In the genomic region with DNA sequence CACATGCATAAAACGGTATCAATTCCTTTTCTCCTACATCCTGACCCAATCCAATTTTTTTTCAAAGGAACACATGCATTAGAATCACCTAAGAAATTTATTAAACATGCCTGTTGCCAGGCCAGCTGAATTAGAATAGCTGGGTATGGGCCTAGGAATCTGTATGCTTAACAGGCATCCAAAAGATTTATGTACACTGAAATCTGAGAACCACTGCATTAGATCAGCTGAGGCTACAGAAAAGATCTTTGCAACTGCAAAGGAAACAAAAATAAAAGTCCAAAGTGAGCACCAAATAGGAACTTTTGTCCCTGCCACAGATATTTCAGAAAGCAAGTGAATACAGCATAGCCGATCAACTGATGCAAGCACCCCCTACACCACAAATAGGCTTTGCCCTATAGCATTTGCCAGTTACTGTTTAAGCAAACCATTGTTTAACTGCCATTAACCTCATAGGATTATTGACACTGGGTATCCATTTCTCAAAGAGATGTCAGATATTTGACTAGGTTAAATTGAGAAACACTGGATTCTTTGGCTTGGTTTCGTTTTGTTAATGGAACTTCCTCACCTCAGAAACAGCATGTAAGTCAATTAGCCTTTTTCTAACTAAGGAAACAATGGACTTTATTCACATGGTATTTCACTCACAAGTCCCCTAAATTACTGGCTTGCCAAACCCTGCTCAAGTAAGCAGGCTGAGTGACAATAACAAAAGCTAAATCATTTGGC, we compare ENCODE assay signal across 12 cellular contexts.
DNase-seq lines count a peak whose midpoint lies in the region; ATAC-seq and TF ChIP-seq lines count a peak whose summit lies in the region.
"Had no signal": no experiment of that assay in that cellular context is flagged by ENCODE, and none has a peak within 500 bp of the region (broad histone marks: within the 10 kb centered on the region; RNA-seq: fewer than 3 reads in every experiment).

No MANE protein-coding gene starts in this region.

- H3K36me3 Mint-ChIP-seq in endodermal cell (ENCODE audit: low read depth), result peaks cover 26% of the 10 kb centered on the region

- no peak overlapping the region for H3K27ac ChIP-seq in endodermal cell (ENCODE audit: low read depth, low read length)
- H3K27ac ChIP-seq: C4-2B, RWPE1 had no signal

- DNase-seq in COLO668 (lab: John Stamatoyannopoulos, UW; ENCODE audit: unreplicated experiment) (peak; percentile 27), NCI-H526 (lab: John Stamatoyannopoulos, UW) (peak; percentile 53 to 63), endodermal cell (no peak), DMS79 treated with DMSO at 0.1 percent for 48 hours (lab: John Stamatoyannopoulos, UW) (no peak), NCI-H2196 (lab: John Stamatoyannopoulos, UW; ENCODE audit: unreplicated experiment) (no peak), T-helper 2 cell (no peak)
- no peak for DNase-seq in activated naive CD4-positive, alpha-beta T cell treated with Interleukin-2 at 50 U/mL for 16 hours
- DNase-seq: NCI-H2171 treated with DMSO at 0.1 percent for 48 hours; stimulated activated CD4-positive, alpha-beta T cell treated with anti-CD3 and anti-CD28 coated beads, Interleukin-4, amount 100 ng/mL, for 4 hours had no signal

- H3K27me3 Mint-ChIP-seq in endodermal cell (ENCODE audit: insufficient read depth), result no peaks in the 10 kb centered on the region

- peaks cover 19% of the 10 kb centered on the region for H3K36me3 ChIP-seq in endodermal cell (ENCODE audit: control insufficient read depth, insufficient read depth, low read length)

- H3K4me3 Mint-ChIP-seq in endodermal cell, result no peak overlapping the region

- H3K27ac Mint-ChIP-seq in endodermal cell, result peak overlapping the region; percentile 91

- ATAC-seq in HG02981 (IDR thresholded peaks at IDR 0.05; ENCODE audit: unreplicated experiment), result peak; percentile 37

- WGBS in endodermal cell (ENCODE audit: insufficient coverage in 1 of 2, insufficient read length in 1 of 2), 2 experiments, result 77 to 83% methylated on average over 2 to 3 of the region's 3 CpGs

- H3K4me1 Mint-ChIP-seq in endodermal cell, result peaks cover 33% of the 10 kb centered on the region

- H3K9me3 ChIP-seq in endodermal cell (ENCODE audit: control insufficient read depth, low read length), result peaks cover 18% of the 10 kb centered on the region

- peaks cover 22% of the 10 kb centered on the region for H3K4me1 ChIP-seq in endodermal cell (ENCODE audit: control insufficient read depth, insufficient read depth, low read length)

- peaks cover 19% of the 10 kb centered on the region for H3K9me3 Mint-ChIP-seq in endodermal cell

- TF ChIP-seq CTCF in endodermal cell (conservative IDR thresholded peaks at IDR 0.05), result no peak

- H3K4me3 ChIP-seq in endodermal cell (ENCODE audit: low read length), result peak overlapping the region; percentile 20

- no peaks in the 10 kb centered on the region for H3K27me3 ChIP-seq in endodermal cell (ENCODE audit: control insufficient read depth, insufficient read depth, low read length, poor library complexity, severe bottlenecking)

- peak overlapping the region; percentile 17 for H3K9ac ChIP-seq in endodermal cell (ENCODE audit: extremely low read depth, low read length, poor library complexity, severe bottlenecking)

Comparison
In these comparisons a context has a peak if more than half of its experiments do, and no peak if none do; other contexts are left out.
1. DNase-seq: peak in COLO668 (single experiment) and NCI-H526 (2 of 2); none in endodermal cell (single experiment), DMS79 treated with DMSO at 0.1 percent for 48 hours (single experiment), NCI-H2196 (single experiment), activated naive CD4-positive, alpha-beta T cell treated with Interleukin-2 at 50 U/mL for 16 hours (single experiment) and T-helper 2 cell (0 of 5).